20 cellular contexts compared by ENCODE assay signal in the genomic region with DNA sequence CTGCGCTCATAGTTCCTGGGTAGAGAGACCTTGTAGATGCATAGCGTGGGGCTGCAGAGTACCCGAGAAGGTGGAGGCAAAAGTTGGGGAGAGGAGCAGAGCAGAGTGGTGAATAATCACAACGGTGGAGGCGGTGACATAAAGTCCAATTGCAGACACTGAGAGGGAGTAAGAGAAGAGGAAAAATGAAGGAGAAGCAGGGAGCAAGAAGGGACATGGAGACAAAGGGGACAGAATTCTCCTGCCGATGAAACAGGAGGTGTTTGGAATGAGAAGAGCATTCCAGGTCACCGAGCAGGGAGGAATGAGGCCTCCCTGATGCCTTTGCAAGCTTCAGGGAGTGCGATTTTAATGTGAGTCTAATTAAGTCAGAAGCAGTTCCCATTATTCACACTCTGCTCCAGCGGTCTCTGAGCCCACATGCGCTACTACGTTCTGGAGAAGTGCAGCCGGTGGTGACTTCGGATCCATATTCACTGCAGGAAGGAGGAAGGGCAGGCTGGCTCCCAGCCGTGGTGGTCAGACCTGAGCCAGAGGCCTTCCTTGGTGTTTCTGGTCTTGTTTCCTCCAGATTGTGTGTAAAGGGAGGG.
"Had no signal": no experiment of that assay in that cellular context is flagged by ENCODE, and none has a peak within 500 bp of the region (broad histone marks: within the 10 kb centered on the region; RNA-seq: fewer than 3 reads in every experiment).

No MANE protein-coding gene starts in this region.

- H3K4me1 ChIP-seq: gastrocnemius medialis, left ventricle myocardium inferior, lower lobe of right lung, spleen, transverse colon had no signal

- H3K4me3 Mint-ChIP-seq: dendritic cell treated with granulocyte-macrophage colony-stimulating factor and Interleukin-4, amounts not matched to agents 40 ng/mL and 50 ng/mL, for 4 days; memory B cell; natural killer cell treated with Interleukin-12 subunit alpha and Interleukin-12 subunit beta and Interleukin-15 and Interleukin-18, amount 100 ng/mL, for 72 hours; stimulated activated naive B cell treated with anti-CD40 and anti-IgM and Interleukin-4, amounts not matched to agents 10 μg/mL and 1 μg/mL and 100 μg/mL, for 72 hours; stimulated activated naive CD8-positive, alpha-beta T cell treated with anti-CD3 and anti-CD28 coated beads, Interleukin-15, amount 100 ng/mL, for 72 hours had no signal

- H3K27ac Mint-ChIP-seq: dendritic cell treated with granulocyte-macrophage colony-stimulating factor and Interleukin-4, amounts not matched to agents 40 ng/mL and 50 ng/mL, for 4 days; memory B cell; natural killer cell treated with Interleukin-12 subunit alpha and Interleukin-12 subunit beta and Interleukin-15 and Interleukin-18, amount 100 ng/mL, for 72 hours; stimulated activated naive B cell treated with anti-CD40 and anti-IgM and Interleukin-4, amounts not matched to agents 10 μg/mL and 1 μg/mL and 100 μg/mL, for 72 hours; stimulated activated naive CD8-positive, alpha-beta T cell treated with anti-CD3 and anti-CD28 coated beads, Interleukin-15, amount 100 ng/mL, for 72 hours had no signal

- H3K9me3 ChIP-seq: gastrocnemius medialis, left ventricle myocardium inferior, lower lobe of right lung, ovary, thoracic aorta, transverse colon had no signal

- ATAC-seq: esophagus mucosa; gastrocnemius medialis; lower lobe of right lung; natural killer cell treated with Interleukin-12 subunit alpha and Interleukin-12 subunit beta and Interleukin-15 and Interleukin-18, amount 100 ng/mL, for 72 hours; sciatic nerve; stimulated activated naive B cell treated with anti-CD40 and anti-IgM and Interleukin-4, amounts not matched to agents 10 μg/mL and 1 μg/mL and 100 μg/mL, for 72 hours; stimulated activated naive CD8-positive, alpha-beta T cell treated with anti-CD3 and anti-CD28 coated beads, Interleukin-15, amount 100 ng/mL, for 72 hours had no signal

- H3K27me3 Mint-ChIP-seq: dendritic cell treated with granulocyte-macrophage colony-stimulating factor and Interleukin-4, amounts not matched to agents 40 ng/mL and 50 ng/mL, for 4 days; memory B cell; natural killer cell treated with Interleukin-12 subunit alpha and Interleukin-12 subunit beta and Interleukin-15 and Interleukin-18, amount 100 ng/mL, for 72 hours; stimulated activated naive CD8-positive, alpha-beta T cell treated with anti-CD3 and anti-CD28 coated beads, Interleukin-15, amount 100 ng/mL, for 72 hours had no signal

- H3K27me3 ChIP-seq: gastrocnemius medialis, ovary, spleen, transverse colon had no signal

- DNase-seq: cerebellar nuclear complex; effector CD4-positive, alpha-beta T cell; gastrocnemius medialis; left ventricle myocardium inferior; lower lobe of right lung; midbrain; ovary; spleen; stimulated activated CD4-positive, alpha-beta T cell treated with anti-CD3 and anti-CD28 coated beads, Interleukin-15, amount 100 ng/mL, for 24 hours; stimulated activated CD4-positive, alpha-beta T cell treated with anti-CD3 and anti-CD28 coated beads, Interleukin-1b, Interleukin-23, amount 100 ng/mL, for 48 hours; stimulated activated CD4-positive, alpha-beta T cell treated with anti-CD3 and anti-CD28 coated beads, Interleukin-4, amount 100 ng/mL, for 4 hours; stimulated activated naive B cell treated with anti-CD40 and anti-IgM and Interleukin-4, amounts not matched to agents 10 μg/mL and 1 μg/mL and 100 μg/mL, for 72 hours; stimulated activated naive CD8-positive, alpha-beta T cell treated with anti-CD3 and anti-CD28 coated beads, Interleukin-15, amount 100 ng/mL, for 72 hours; transverse colon had no signal

- H3K36me3 Mint-ChIP-seq: memory B cell; natural killer cell treated with Interleukin-12 subunit alpha and Interleukin-12 subunit beta and Interleukin-15 and Interleukin-18, amount 100 ng/mL, for 72 hours; stimulated activated naive B cell treated with anti-CD40 and anti-IgM and Interleukin-4, amounts not matched to agents 10 μg/mL and 1 μg/mL and 100 μg/mL, for 72 hours had no signal

- H3K4me3 ChIP-seq: gastrocnemius medialis, left ventricle myocardium inferior, lower lobe of right lung, ovary, spleen, thoracic aorta, transverse colon had no signal

- H3K27ac ChIP-seq: gastrocnemius medialis, left ventricle myocardium inferior, lower lobe of right lung, ovary, spleen, thoracic aorta, transverse colon had no signal

- H3K36me3 ChIP-seq: gastrocnemius medialis, left ventricle myocardium inferior, lower lobe of right lung, ovary, spleen, thoracic aorta, transverse colon had no signal

- H3K4me1 Mint-ChIP-seq: memory B cell; stimulated activated naive B cell treated with anti-CD40 and anti-IgM and Interleukin-4, amounts not matched to agents 10 μg/mL and 1 μg/mL and 100 μg/mL, for 72 hours; stimulated activated naive CD8-positive, alpha-beta T cell treated with anti-CD3 and anti-CD28 coated beads, Interleukin-15, amount 100 ng/mL, for 72 hours had no signal
